ENCODE assay signal across 8 cellular contexts in the genomic region with DNA sequence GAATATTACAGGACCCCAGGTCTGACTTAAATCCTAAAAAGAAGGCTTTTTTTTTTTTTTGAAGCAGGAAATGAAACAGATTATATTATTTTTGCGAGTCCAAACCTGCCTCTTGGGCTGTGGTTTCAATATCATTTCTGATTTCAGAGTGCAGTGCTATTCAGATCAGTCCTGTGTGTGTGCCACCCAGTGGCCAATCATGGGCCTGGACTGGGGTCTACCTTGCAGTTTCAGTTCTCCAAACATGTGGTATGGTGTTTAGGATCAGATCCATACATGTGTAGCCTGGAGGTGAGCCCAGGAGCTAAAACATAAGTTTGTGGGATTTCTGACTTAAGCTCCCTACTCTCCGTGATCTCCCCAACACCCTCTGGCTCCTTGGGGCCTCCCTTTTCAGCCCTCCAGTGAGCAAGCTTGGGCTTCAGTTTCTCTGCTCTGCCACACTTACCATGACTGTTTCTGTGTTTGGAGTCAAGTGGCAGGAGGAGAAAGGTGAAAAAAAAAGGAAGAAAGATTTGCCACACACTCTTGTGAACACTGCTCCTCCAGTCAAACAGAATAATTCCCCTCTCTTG. TPM values are rescaled to one million over a fixed set of nuclear protein-coding genes. Genes with fewer than 3 reads are reported as not detected.
A peak's percentile ranks its signal among the peaks of the same experiment; 100 is the strongest.
DNase-seq lines count a peak whose midpoint lies in the region; ATAC-seq and TF ChIP-seq lines count a peak whose summit lies in the region.

No MANE protein-coding gene starts in this region.

- H3K9me3 Mint-ChIP-seq in brain = peaks cover 0 to 6% (median 4%) of the 10 kb centered on the region in 5 experiments
- peaks cover 6% of the 10 kb centered on the region for H3K9me3 Mint-ChIP-seq in nephron progenitor cell

- DNase-seq in NCI-H524 (lab: John Stamatoyannopoulos, UW) (peak; percentile 13 to 31), NCI-H524 treated with DMSO at 0.1 percent for 48 hours (lab: John Stamatoyannopoulos, UW) (no peak), HT1080 (ENCODE audit: low read depth) (peak; percentile 51), nephron progenitor cell (no peak), AML-193 (lab: John Stamatoyannopoulos, UW) (no peak)

- H3K4me3 Mint-ChIP-seq in brain (no peak overlapping the region), nephron progenitor cell (no peak overlapping the region)

- TF ChIP-seq CTCF in brain (conservative IDR thresholded peaks at IDR 0.05) (peak; percentile 22 to 52), nephron progenitor cell (IDR thresholded peaks at IDR 0.05) (no peak)

- no peak overlapping the region for H3K27ac Mint-ChIP-seq in brain
- H3K27ac Mint-ChIP-seq in nephron progenitor cell = peak overlapping the region; percentile 7

- ATAC-seq in GM21737 (IDR thresholded peaks at IDR 0.05; ENCODE audit: unreplicated experiment) (no peak), GM18517 (IDR thresholded peaks at IDR 0.05; ENCODE audit: unreplicated experiment) (no peak)

- H3K27me3 Mint-ChIP-seq in brain = no peaks in the 10 kb centered on the region
- no peaks in the 10 kb centered on the region for H3K27me3 Mint-ChIP-seq in nephron progenitor cell (ENCODE audit: low read depth, poor library complexity)

- no peaks in the 10 kb centered on the region for H3K4me1 Mint-ChIP-seq in brain
- H3K4me1 Mint-ChIP-seq in nephron progenitor cell = peaks cover 9% of the 10 kb centered on the region

- H3K36me3 Mint-ChIP-seq in brain (no peaks in the 10 kb centered on the region), nephron progenitor cell (ENCODE audit: low read depth) (no peaks in the 10 kb centered on the region)

RNA-seq across cellular contexts. Expression of a gene that starts 12.1 kb away (rescaled TPM):
- 11.3 and 11.8 TPM in 2 replicates for total RNA-seq in HT1080 (2014; rRNA removed; shearing (Covaris generic))
- 14.1 and 19.1 TPM in 2 replicates for polyA plus RNA-seq in HT1080 (2015; cell fraction: cytosol; rRNA removed)
- polyA plus RNA-seq in HT1080 (2015; cell fraction: nucleus; rRNA removed) = 33.5 and 37.3 TPM in 2 replicates
- polyA plus RNA-seq in brain (ENCODE audit: insufficient read depth, low read depth, low replicate concordance) = 3.2 TPM

Comparison
In these comparisons a context has a peak if more than half of its experiments do, and no peak if none do; other contexts are left out.
1. DNase-seq: peak in NCI-H524 (2 of 2) and HT1080 (single experiment); none in NCI-H524 treated with DMSO at 0.1 percent for 48 hours (single experiment), nephron progenitor cell (single experiment) and AML-193 (0 of 2).